17 cellular contexts compared by ENCODE assay signal in genomic region chr1:28803662-28804061, GRCh38. TPM values are rescaled to one million over a fixed set of nuclear protein-coding genes. Genes with fewer than 3 reads are reported as not detected.
A peak's percentile ranks its signal among the peaks of the same experiment; 100 is the strongest.
DNase-seq lines count a peak whose midpoint lies in the region; ATAC-seq and TF ChIP-seq lines count a peak whose summit lies in the region.
"Had no signal": no experiment of that assay in that cellular context is flagged by ENCODE, and none has a peak within 500 bp of the region (broad histone marks: within the 10 kb centered on the region; RNA-seq: fewer than 3 reads in every experiment).

No MANE protein-coding gene starts in this region.

- H3K9me3 ChIP-seq in H9 (ENCODE audit: control insufficient read depth, low read depth, low read length) (no peaks in the 10 kb centered on the region), endodermal cell (ENCODE audit: control insufficient read depth, low read length) (no peaks in the 10 kb centered on the region), osteoblast (ENCODE audit: low read depth, low read length) (no peaks in the 10 kb centered on the region)

- peaks cover 0 to 2% (median 0%) of the 10 kb centered on the region in 3 experiments; a peak in 2 of 7 replicates for H3K36me3 Mint-ChIP-seq in H9 (ENCODE audit: insufficient read depth in 1 of 3, low read depth in 3 of 3)
- peaks cover 3% of the 10 kb centered on the region for H3K36me3 Mint-ChIP-seq in WTC11
- H3K36me3 Mint-ChIP-seq in endodermal cell (ENCODE audit: low read depth) = no peaks in the 10 kb centered on the region
- H3K36me3 Mint-ChIP-seq: CD4-positive, alpha-beta memory T cell had no signal

- no peak overlapping the region for H4K5ac ChIP-seq in H9 (ENCODE audit: insufficient read length, low read depth, low read length)

- H3K27me3 Mint-ChIP-seq in H9 (ENCODE audit: low read depth) (peaks cover 5% of the 10 kb centered on the region), WTC11 (ENCODE audit: low read depth) (no peaks in the 10 kb centered on the region), endodermal cell (ENCODE audit: insufficient read depth) (peaks cover 3% of the 10 kb centered on the region)

- no peaks in the 10 kb centered on the region for H3K23me2 ChIP-seq in H9 (ENCODE audit: insufficient read length, low read depth, low read length, poor library complexity, severe bottlenecking)

- H3K27ac Mint-ChIP-seq in H9 = peak overlapping the region in 1 of 3 experiments; percentile 57; a peak in 1 of 7 replicates
- no peak overlapping the region for H3K27ac Mint-ChIP-seq in WTC11
- H3K27ac Mint-ChIP-seq in endodermal cell = no peak overlapping the region
- H3K27ac Mint-ChIP-seq: CD4-positive, alpha-beta memory T cell had no signal

- no peak for DNase-seq in H9
- no peak for DNase-seq in WTC11 (ENCODE audit: low spot score)
- DNase-seq in endodermal cell = no peak
- DNase-seq in osteoblast (ENCODE audit: insufficient read length, low spot score, missing footprints) = peak; percentile 53
- DNase-seq in HuH-7 (ENCODE audit: low spot score) = no peak
- DNase-seq: C1 segment of cervical spinal cord; Calu3; CD4-positive, alpha-beta memory T cell; COR-L47; DMS53; GF-D8; GM23248; HCEC 1CT had no signal

- H3K4ac ChIP-seq in H9 (ENCODE audit: low read depth, low read length) = no peak overlapping the region

- H2BK5ac ChIP-seq in H9 (ENCODE audit: insufficient read length, low read length) = no peak overlapping the region

- H3K79me1 ChIP-seq in H9 (ENCODE audit: insufficient read depth, low read depth, low read length, poor library complexity, severe bottlenecking) = no peaks in the 10 kb centered on the region

- H2BK15ac ChIP-seq in H9 (ENCODE audit: low read depth, low read length) = no peak overlapping the region

- H3K27ac ChIP-seq in H9 (ENCODE audit: insufficient read length, low read depth, low read length) = no peak overlapping the region
- peak overlapping the region; percentile 76 for H3K27ac ChIP-seq in endodermal cell (ENCODE audit: low read depth, low read length)
- H3K27ac ChIP-seq in osteoblast (ENCODE audit: low read depth, low read length) = no peak overlapping the region
- H3K27ac ChIP-seq: GM23248 had no signal

- TF ChIP-seq CTCF in H9 (conservative IDR thresholded peaks at IDR 0.05) (no peak), WTC11 (IDR thresholded peaks at IDR 0.05) (no peak), endodermal cell (conservative IDR thresholded peaks at IDR 0.05) (no peak), osteoblast (IDR thresholded peaks at IDR 0.05; ENCODE audit: extremely low read depth, low read depth, low read length) (no peak)

- WGBS in H9 (ENCODE audit: extremely low coverage, insufficient read length, low lambda C conversion rate) = no CpG with 5 or more reads among the region's 3 CpGs
- 86 to 94% methylated on average over 3 of the region's 3 CpGs for WGBS in endodermal cell (ENCODE audit: insufficient coverage in 1 of 2, insufficient read length in 1 of 2), 2 experiments

- H3K18ac ChIP-seq in H9 (ENCODE audit: insufficient read length, low read depth, low read length) = peak overlapping the region; percentile 46

- CTCF ChIA-PET in WTC11 (lab: Charles Lee) = interaction anchor here (4.5 kb wide), 1 partner anchor 74 kb away, joined by 18 read pairs; no protein-coding TSS in a partner anchor

- no peak overlapping the region for H3K23ac ChIP-seq in H9 (ENCODE audit: insufficient read length, low read depth, low read length)

- no peak overlapping the region for H3K4me3 ChIP-seq in endodermal cell (ENCODE audit: low read length)
- no peak overlapping the region for H3K4me3 ChIP-seq in osteoblast (ENCODE audit: insufficient read depth, low read length)
- H3K4me3 ChIP-seq: GM23248 had no signal

- H3K27me3 ChIP-seq in H9 (ENCODE audit: insufficient read depth, low read length) (no peaks in the 10 kb centered on the region), endodermal cell (ENCODE audit: control insufficient read depth, insufficient read depth, low read length, poor library complexity, severe bottlenecking) (no peaks in the 10 kb centered on the region), osteoblast (ENCODE audit: insufficient read depth, low read length) (no peaks in the 10 kb centered on the region)

- H3K9ac ChIP-seq in H9 (ENCODE audit: extremely low read depth, insufficient read length, low read length) = no peak overlapping the region
- no peak overlapping the region for H3K9ac ChIP-seq in endodermal cell (ENCODE audit: extremely low read depth, low read length, poor library complexity, severe bottlenecking)
- H3K9ac ChIP-seq: GM23248 had no signal

- H4K91ac ChIP-seq in H9 (ENCODE audit: insufficient read length, low read depth, low read length) = no peak overlapping the region

- H3T11ph ChIP-seq in H9 (ENCODE audit: low read length) = no peak overlapping the region

- no peaks in the 10 kb centered on the region for H3K36me3 ChIP-seq in endodermal cell (ENCODE audit: control insufficient read depth, insufficient read depth, low read length)
- H3K36me3 ChIP-seq in osteoblast (ENCODE audit: insufficient read depth, low read length) = no peaks in the 10 kb centered on the region

- H2BK120ac ChIP-seq in H9 (ENCODE audit: low read depth, low read length, poor library complexity, severe bottlenecking) = no peak overlapping the region

- no peak overlapping the region for H2BK20ac ChIP-seq in H9 (ENCODE audit: low read depth, low read length, poor library complexity, severe bottlenecking)

- H3K4me3 Mint-ChIP-seq in H9 (no peak overlapping the region), WTC11 (no peak overlapping the region), endodermal cell (no peak overlapping the region)
- H3K4me3 Mint-ChIP-seq: CD4-positive, alpha-beta memory T cell had no signal

- H3K14ac ChIP-seq in H9 (ENCODE audit: insufficient read depth, low read length) = no peak overlapping the region

- POLR2A ChIA-PET in WTC11 (lab: Charles Lee) = no interaction called here

- H3K4me1 Mint-ChIP-seq in H9 = peaks cover 30 to 35% of the 10 kb centered on the region in 2 experiments
- H3K4me1 Mint-ChIP-seq in WTC11 = peaks cover 33% of the 10 kb centered on the region
- peaks cover 12% of the 10 kb centered on the region for H3K4me1 Mint-ChIP-seq in endodermal cell

- no peak overlapping the region for H2BK12ac ChIP-seq in H9 (ENCODE audit: insufficient read length, low read depth, low read length)

- no peaks in the 10 kb centered on the region for H3K79me2 ChIP-seq in H9 (ENCODE audit: insufficient read depth, low read length)
- H3K79me2 ChIP-seq in osteoblast (ENCODE audit: insufficient read depth, low read length) = no peaks in the 10 kb centered on the region

- H4K20me1 ChIP-seq in H9 (ENCODE audit: control insufficient read depth, insufficient read depth, insufficient read length) = no peaks in the 10 kb centered on the region
- no peaks in the 10 kb centered on the region for H4K20me1 ChIP-seq in osteoblast (ENCODE audit: insufficient read depth, low read length)

- H2AFZ ChIP-seq in H9 (ENCODE audit: low read length) (no peak overlapping the region), osteoblast (ENCODE audit: low read length) (no peak overlapping the region)
- H2AFZ ChIP-seq: GM23248 had no signal

- H3K4me1 ChIP-seq in H9 (ENCODE audit: insufficient read depth, low read length) (no peaks in the 10 kb centered on the region), endodermal cell (ENCODE audit: control insufficient read depth, insufficient read depth, low read length) (no peaks in the 10 kb centered on the region), osteoblast (ENCODE audit: insufficient read depth, low read length) (no peaks in the 10 kb centered on the region)

- no peak overlapping the region for H2AK5ac ChIP-seq in H9 (ENCODE audit: insufficient read length, low read length)

- ATAC-seq in WTC11 (no peak), GM21367 (IDR thresholded peaks at IDR 0.05; ENCODE audit: unreplicated experiment) (no peak)

- H3K56ac ChIP-seq in H9 (ENCODE audit: insufficient read length, low read depth, low read length) = no peak overlapping the region

- H3K4me2 ChIP-seq in H9 (ENCODE audit: insufficient read depth, insufficient read length, low read length) (no peak overlapping the region), osteoblast (ENCODE audit: insufficient read depth, low read length) (no peak overlapping the region)

- H3K9me3 Mint-ChIP-seq in H9 = peaks cover 2 to 3% of the 10 kb centered on the region in 2 experiments; a peak in 3 of 5 replicates
- H3K9me3 Mint-ChIP-seq in WTC11 = peaks cover 8% of the 10 kb centered on the region
- peaks cover 5% of the 10 kb centered on the region for H3K9me3 Mint-ChIP-seq in endodermal cell

- H4K8ac ChIP-seq in H9 (replicated peaks; ENCODE audit: insufficient read length, low read depth, low read length) = no peak overlapping the region

TF ChIP-seq in WTC11, 78 proteins besides CTCF, POLR2A, EP300 and RAD21:
- TF ChIP-seq HMGA2 (CRISPR knock-in tag; IDR thresholded peaks at IDR 0.05) (no peak), GTF2I (CRISPR knock-in tag; conservative IDR thresholded peaks at IDR 0.05) (peak; percentile 88), ELF4 (CRISPR knock-in tag; IDR thresholded peaks at IDR 0.05; ENCODE audit: low read depth) (no peak), ZNF425 (CRISPR knock-in tag; conservative IDR thresholded peaks at IDR 0.05) (no peak), NFATC4 (CRISPR knock-in tag; IDR thresholded peaks at IDR 0.05) (no peak)
TF ChIP-seq in WTC11: peak in this region for 1.

RNA-seq across cellular contexts. Expression of gene OPRD1, which starts 8.3 kb away (rescaled TPM):
- 1.8 and 2.5 TPM in 2 replicates for total RNA-seq in H9 (2021)
- 2.2 to 3.1 TPM (median 2.5 TPM) in 3 replicates for total RNA-seq in WTC11 (2021)
- under 1 TPM; 0.55 to 0.75 TPM for total RNA-seq in endodermal cell
- 0.39 TPM for polyA plus RNA-seq in endodermal cell (2013, experiment 1 of 2)
- 0.75 TPM for polyA plus RNA-seq in endodermal cell (2013, experiment 2 of 2)
- not detected in 2 replicates for total RNA-seq in osteoblast
- total RNA-seq: A172; CD4-positive, alpha-beta memory T cell; G401; GM23248 had no signal
- polyA plus RNA-seq: BJ, GM23248 had no signal
